In the genomic region with DNA sequence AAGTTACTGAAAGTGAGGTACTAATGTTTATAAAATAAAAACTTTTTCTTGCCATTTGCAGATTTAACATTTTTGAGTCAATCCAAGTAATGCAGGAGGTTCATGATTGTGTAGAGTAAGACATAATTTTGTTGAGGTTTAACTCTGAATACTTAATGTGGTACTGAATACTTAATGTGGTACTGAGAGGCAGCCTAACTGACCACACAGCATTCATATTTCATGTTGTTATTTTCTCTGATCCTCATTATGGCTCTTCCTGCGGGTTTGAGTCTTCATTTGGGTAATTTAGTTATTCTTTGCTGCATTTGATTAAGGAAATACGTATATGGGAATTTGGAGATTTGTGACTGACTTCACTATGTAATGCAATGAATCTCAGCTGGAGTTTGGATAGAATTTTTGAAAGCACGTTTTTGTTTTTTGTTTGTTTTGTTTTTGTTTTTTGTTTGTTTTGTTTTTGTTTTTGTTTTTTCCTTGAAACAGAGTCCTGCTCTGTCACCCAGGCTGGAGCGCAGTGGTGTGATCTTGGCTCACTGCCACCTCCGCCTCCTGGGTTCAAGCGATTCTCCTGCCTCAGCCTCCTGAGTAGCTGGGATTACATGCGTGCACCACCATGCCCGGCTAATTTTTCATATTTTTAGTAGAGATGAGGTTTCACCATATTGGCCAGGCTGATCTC, we compare ENCODE assay signal across 12 cellular contexts. TPM values are rescaled to one million over a fixed set of nuclear protein-coding genes. Genes with fewer than 3 reads are reported as not detected.
DNase-seq lines count a peak whose midpoint lies in the region; ATAC-seq and TF ChIP-seq lines count a peak whose summit lies in the region.
"Had no signal": no experiment of that assay in that cellular context is flagged by ENCODE, and none has a peak within 500 bp of the region (broad histone marks: within the 10 kb centered on the region; RNA-seq: fewer than 3 reads in every experiment).

No MANE protein-coding gene starts in this region.

- H4K20me1 ChIP-seq in OCI-LY3 (ENCODE audit: insufficient read depth, low read length) = peaks cover 63% of the 10 kb centered on the region

- in situ Hi-C loops in gastrocnemius medialis (cut with MboI; ENCODE audit: low sequenced_read_pairs in 4 of 4) = loop anchor here (5.0 to 25.0 kb wide), 2 partner anchors 125 to 235 kb away; no protein-coding TSS in a partner anchor

- H3K4me2 ChIP-seq in OCI-LY3 (ENCODE audit: low read length) = peak overlapping the region; percentile 57

- H3K4me3 Mint-ChIP-seq in activated T-cell treated with anti-CD3 and anti-CD28 coated beads, Interleukin-2, amount 50 U/mL, for 24 hours = peak overlapping the region; percentile 96
- peak overlapping the region; percentile 95 to 99 for H3K4me3 Mint-ChIP-seq in effector memory CD8-positive, alpha-beta T cell

- H3K36me3 Mint-ChIP-seq in activated T-cell treated with anti-CD3 and anti-CD28 coated beads, Interleukin-2, amount 50 U/mL, for 24 hours (ENCODE audit: low read depth) = peaks cover 97% of the 10 kb centered on the region
- peaks cover 94% of the 10 kb centered on the region for H3K36me3 Mint-ChIP-seq in effector memory CD8-positive, alpha-beta T cell (ENCODE audit: insufficient read depth)

- intact Hi-C loops in gastrocnemius medialis (cut with DNase I; ENCODE audit: low total_unique reads) = no loop called here

- no peaks in the 10 kb centered on the region for H3K27me3 Mint-ChIP-seq in activated T-cell treated with anti-CD3 and anti-CD28 coated beads, Interleukin-2, amount 50 U/mL, for 24 hours
- H3K27me3 Mint-ChIP-seq in effector memory CD8-positive, alpha-beta T cell = no peaks in the 10 kb centered on the region

- no peak for TF ChIP-seq CTCF in OCI-LY3 (IDR thresholded peaks at IDR 0.05; ENCODE audit: low read depth, low read length)
- no peak for TF ChIP-seq CTCF in gastrocnemius medialis (IDR thresholded peaks at IDR 0.05 in 4 of 5, conservative IDR thresholded peaks at IDR 0.05 in 1 of 5)

- H3K36me3 ChIP-seq in OCI-LY3 (replicated peaks; ENCODE audit: low read depth, low read length) (peaks cover 46% of the 10 kb centered on the region), gastrocnemius medialis (peaks cover 4 to 51% of the 10 kb centered on the region in 2 donors)

- H3K27ac ChIP-seq in OCI-LY3 (ENCODE audit: low read length) (no peak overlapping the region), gastrocnemius medialis (peak overlapping the region in 3 of 4 donors; percentile 24 to 58 (median 25))

- peaks cover 54% of the 10 kb centered on the region for H3K4me1 Mint-ChIP-seq in activated T-cell treated with anti-CD3 and anti-CD28 coated beads, Interleukin-2, amount 50 U/mL, for 24 hours (ENCODE audit: low read depth)
- peaks cover 42 to 48% of the 10 kb centered on the region in 2 donors for H3K4me1 Mint-ChIP-seq in effector memory CD8-positive, alpha-beta T cell (ENCODE audit: low read depth in 2 of 2)

- H3K9me3 ChIP-seq in OCI-LY3 (ENCODE audit: insufficient read depth, low read length) (no peaks in the 10 kb centered on the region), gastrocnemius medialis (no peaks in the 10 kb centered on the region)

- H2AFZ ChIP-seq in OCI-LY3 (ENCODE audit: low read depth, low read length) = no peak overlapping the region

- no peak overlapping the region for H3K9ac ChIP-seq in OCI-LY3 (ENCODE audit: low read length)

- H3K79me2 ChIP-seq in OCI-LY3 (ENCODE audit: low read length) = peaks cover 96% of the 10 kb centered on the region

- no peak for TF ChIP-seq POLR2A in gastrocnemius medialis (IDR thresholded peaks at IDR 0.05)

- H3K4me1 ChIP-seq in OCI-LY3 (ENCODE audit: low read length) = peaks cover 27% of the 10 kb centered on the region
- peaks cover 41 to 47% of the 10 kb centered on the region in 2 donors for H3K4me1 ChIP-seq in gastrocnemius medialis

- H3K4me3 ChIP-seq in OCI-LY3 (ENCODE audit: low read length) (no peak overlapping the region), gastrocnemius medialis (no peak overlapping the region)

- DNase-seq in activated T-cell treated with anti-CD3 and anti-CD28 coated beads, Interleukin-2, amount 50 U/mL, for 24 hours = no peak
- DNase-seq in activated T-cell treated with anti-CD3 and anti-CD28 coated beads, Interleukin-2, amount 50 U/mL, for 48 hours = no peak
- no peak for DNase-seq in effector memory CD8-positive, alpha-beta T cell
- DNase-seq in gastrocnemius medialis (no peak), D341Med (ENCODE audit: low spot score) (no peak), HPDE6-E6E7 (ENCODE audit: extremely low spot score) (no peak)
- DNase-seq: activated CD4-positive, CD25-positive, alpha-beta regulatory T cell treated with anti-CD3 and anti-CD28 coated beads, Interleukin-2, amount 50 U/mL, for 72 hours; GOT3; NCI-H446 treated with DMSO at 0.1 percent for 48 hours; SHP77 had no signal

- peak overlapping the region; percentile 76 for H3K27ac Mint-ChIP-seq in activated T-cell treated with anti-CD3 and anti-CD28 coated beads, Interleukin-2, amount 50 U/mL, for 24 hours
- peak overlapping the region; percentile 6 to 100 for H3K27ac Mint-ChIP-seq in effector memory CD8-positive, alpha-beta T cell

- H3K27me3 ChIP-seq in OCI-LY3 (ENCODE audit: low read depth, low read length) (no peaks in the 10 kb centered on the region), gastrocnemius medialis (no peaks in the 10 kb centered on the region)

- no peaks in the 10 kb centered on the region for H3K9me3 Mint-ChIP-seq in activated T-cell treated with anti-CD3 and anti-CD28 coated beads, Interleukin-2, amount 50 U/mL, for 24 hours
- H3K9me3 Mint-ChIP-seq in effector memory CD8-positive, alpha-beta T cell = no peaks in the 10 kb centered on the region

- no peak for ATAC-seq in effector memory CD8-positive, alpha-beta T cell (replicated peaks)
- ATAC-seq in gastrocnemius medialis = no peak
- no peak for ATAC-seq in GM21447 (IDR thresholded peaks at IDR 0.05; ENCODE audit: unreplicated experiment)

RNA-seq across cellular contexts. Expression of gene SF3B3, which starts 3.8 kb away (rescaled TPM):
- total RNA-seq in gastrocnemius medialis = 100 to 1,000 TPM in 2 of 4 donors, 10 to 100 TPM in 2; 71.0 to 110 (median 97.2) TPM

RNA-seq across cellular contexts. Expression of gene COG4, which starts 4.1 kb away (rescaled TPM):
- total RNA-seq in gastrocnemius medialis = 100 to 1,000 TPM in 1 of 4 donors, 10 to 100 TPM in 3; 71.8 to 113 (median 82.0) TPM
